In genomic region chr14:105422695-105423487, GRCh38 we compare ENCODE assay signal across 2 cellular contexts.
A peak's percentile ranks its signal among the peaks of the same experiment; 100 is the strongest.
TF ChIP-seq lines count a peak whose summit lies in the region.

No MANE protein-coding gene starts in this region.

TF ChIP-seq in HCT116, 20 proteins besides CTCF, POLR2A, EP300 and RAD21:
- TF ChIP-seq SIN3A (IDR thresholded peaks at IDR 0.05; ENCODE audit: low read depth) (no peak), ZFX (IDR thresholded peaks at IDR 0.05) (no peak), SRF (IDR thresholded peaks at IDR 0.05; ENCODE audit: low read depth) (no peak), SP1 (IDR thresholded peaks at IDR 0.05; ENCODE audit: low read depth) (no peak), ELF1 (IDR thresholded peaks at IDR 0.05; ENCODE audit: borderline replicate concordance, low read depth) (no peak)
TF ChIP-seq in HCT116: peak in this region for 0.

TF ChIP-seq in HepG2, 621 proteins besides CTCF, POLR2A, EP300 and RAD21 (continues in another document):
- no peak for TF ChIP-seq CENPBD1 (CRISPR knock-in tag; IDR thresholded peaks at IDR 0.05; ENCODE audit: borderline replicate concordance, low read depth)
- TF ChIP-seq HNF1B (CRISPR knock-in tag; IDR thresholded peaks at IDR 0.05), result no peak
- TF ChIP-seq POLR2AphosphoS2 (IDR thresholded peaks at IDR 0.05; ENCODE audit: low read depth, low read length), result no peak
- TF ChIP-seq KDM5B (CRISPR knock-in tag; IDR thresholded peaks at IDR 0.05; ENCODE audit: borderline replicate concordance), result no peak
- TF ChIP-seq DBP (CRISPR knock-in tag; IDR thresholded peaks at IDR 0.05; ENCODE audit: not compliant biosample characterization), result no peak
- TF ChIP-seq ZNF274 (CRISPR knock-in tag; IDR thresholded peaks at IDR 0.05), result no peak
- no peak for TF ChIP-seq ZNF720 (CRISPR knock-in tag; IDR thresholded peaks at IDR 0.05)
- peak; percentile 66; the same call in 1 of the 2 replicates for TF ChIP-seq ZBTB38 (CRISPR knock-in tag; IDR thresholded peaks at IDR 0.05)
- peak; percentile 18 for TF ChIP-seq ZNF687 (CRISPR knock-in tag; IDR thresholded peaks at IDR 0.05)
- TF ChIP-seq LCORL (IDR thresholded peaks at IDR 0.05), result no peak
- TF ChIP-seq LCORL (CRISPR knock-in tag; IDR thresholded peaks at IDR 0.05), result no peak
- TF ChIP-seq ISL2 (CRISPR knock-in tag; IDR thresholded peaks at IDR 0.05), result no peak
- no peak for TF ChIP-seq TAF1 (CRISPR knock-in tag; IDR thresholded peaks at IDR 0.05)
- no peak for TF ChIP-seq ZNF282 (IDR thresholded peaks at IDR 0.05; ENCODE audit: partially characterized antibody)
- no peak for TF ChIP-seq SIX1 (CRISPR knock-in tag; IDR thresholded peaks at IDR 0.05; ENCODE audit: borderline replicate concordance)
- TF ChIP-seq PBX3 (CRISPR knock-in tag; IDR thresholded peaks at IDR 0.05; ENCODE audit: borderline replicate concordance), result no peak
- TF ChIP-seq ZSCAN21 (CRISPR knock-in tag; IDR thresholded peaks at IDR 0.05; ENCODE audit: borderline replicate concordance), result no peak
- TF ChIP-seq SALL1 (CRISPR knock-in tag; IDR thresholded peaks at IDR 0.05), result no peak
- no peak for TF ChIP-seq ZBTB25 (CRISPR knock-in tag; IDR thresholded peaks at IDR 0.05)
- TF ChIP-seq RELA (CRISPR knock-in tag; IDR thresholded peaks at IDR 0.05), result no peak
- no peak for TF ChIP-seq YEATS2 (CRISPR knock-in tag; IDR thresholded peaks at IDR 0.05; ENCODE audit: borderline replicate concordance)
- no peak for TF ChIP-seq ZNF572 (CRISPR knock-in tag; IDR thresholded peaks at IDR 0.05)
- TF ChIP-seq PRDM10 (CRISPR knock-in tag; IDR thresholded peaks at IDR 0.05; ENCODE audit: low read depth), result no peak
- peak; percentile 69; the same call in 1 of the 2 replicates for TF ChIP-seq HNRNPL (IDR thresholded peaks at IDR 0.05; ENCODE audit: low read depth, low read length)
- TF ChIP-seq RBM22 (optimal IDR thresholded peaks at IDR 0.05; ENCODE audit: low read length), result peak; percentile 40
- TF ChIP-seq ZBTB33 (CRISPR knock-in tag; IDR thresholded peaks at IDR 0.05), result peak; percentile 91
- no peak for TF ChIP-seq ZBTB37 (CRISPR knock-in tag; IDR thresholded peaks at IDR 0.05)
- TF ChIP-seq HNF4G (IDR thresholded peaks at IDR 0.05; ENCODE audit: borderline replicate concordance, low read depth, low read length), result no peak
- TF ChIP-seq HNF4G (CRISPR knock-in tag; IDR thresholded peaks at IDR 0.05; ENCODE audit: borderline replicate concordance, low read depth), result no peak
- TF ChIP-seq SMAD3 (CRISPR knock-in tag; IDR thresholded peaks at IDR 0.05), result no peak
- TF ChIP-seq ZNF460 (CRISPR knock-in tag; IDR thresholded peaks at IDR 0.05; ENCODE audit: borderline replicate concordance), result no peak
- TF ChIP-seq ATF1 (CRISPR knock-in tag; IDR thresholded peaks at IDR 0.05), result no peak
- no peak for TF ChIP-seq ZNF550 (CRISPR knock-in tag; IDR thresholded peaks at IDR 0.05; ENCODE audit: borderline replicate concordance)
- TF ChIP-seq ZNF317 (CRISPR knock-in tag; IDR thresholded peaks at IDR 0.05), result no peak
- no peak for TF ChIP-seq FLYWCH1 (CRISPR knock-in tag; IDR thresholded peaks at IDR 0.05)
- no peak for TF ChIP-seq ZNF574 (CRISPR knock-in tag; IDR thresholded peaks at IDR 0.05)
- no peak for TF ChIP-seq HINFP (CRISPR knock-in tag; IDR thresholded peaks at IDR 0.05; ENCODE audit: low read depth)
- no peak for TF ChIP-seq SKI (IDR thresholded peaks at IDR 0.05; ENCODE audit: partially characterized antibody)
